ENCODE assay signal across 8 cellular contexts in the genomic region with DNA sequence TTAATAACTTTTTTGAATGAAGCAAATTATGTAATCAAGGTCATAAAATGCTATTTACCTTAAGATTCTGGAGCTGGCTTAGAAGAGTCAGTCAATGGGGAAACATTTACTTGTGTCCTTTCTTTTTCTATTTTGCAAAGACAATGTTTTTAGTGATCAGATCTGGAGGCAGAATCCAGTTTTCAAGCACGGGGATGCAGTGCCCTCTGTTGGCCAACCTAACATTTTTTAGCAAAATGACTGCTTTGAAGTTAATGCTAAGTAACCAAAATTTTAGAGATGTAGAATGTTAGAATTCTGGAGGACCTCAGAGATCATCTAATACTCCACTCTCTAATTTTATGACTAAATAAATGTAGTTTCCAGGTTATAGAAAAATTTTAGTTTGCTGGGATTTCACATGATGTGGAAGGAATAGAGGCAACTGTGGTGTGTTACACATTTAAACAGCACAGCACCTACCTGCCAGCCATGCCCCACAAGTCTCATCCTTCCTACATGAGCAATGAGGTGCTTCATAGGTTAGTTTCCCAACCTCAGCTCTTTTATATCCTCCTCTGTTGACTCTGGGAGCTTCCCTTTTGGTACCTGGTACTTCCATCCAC. TPM values are rescaled to one million over a fixed set of nuclear protein-coding genes. Genes with fewer than 3 reads are reported as not detected.
DNase-seq lines count a peak whose midpoint lies in the region; ATAC-seq, FAIRE-seq and TF ChIP-seq lines count a peak whose summit lies in the region.

No MANE protein-coding gene starts in this region.

- intact Hi-C loops in Panc1 (cut with micrococcal nuclease; ENCODE audit: unreplicated experiment) (loop anchor here (5.0 kb wide), 1 partner anchor 427 kb away; no protein-coding TSS in a partner anchor), gastrocnemius medialis (cut with DNase I; ENCODE audit: low total_unique reads) (loop anchor here (10.0 kb wide), 1 partner anchor 565 kb away; no protein-coding TSS in a partner anchor), posterior vena cava (cut with DNase I) (loop anchor here in 1 of 2 donors (10.0 kb wide), 1 partner anchor 1035 kb away; no protein-coding TSS in a partner anchor)

- FAIRE-seq in GM12892 (lab: Jason Lieb, UNC), result peak; percentile 73

- peaks cover 1% of the 10 kb centered on the region for H3K27me3 Mint-ChIP-seq in activated T-cell treated with anti-CD3 and anti-CD28 coated beads, Interleukin-2, amount 50 U/mL, for 72 hours (ENCODE audit: low read depth)

- peaks cover 0 to under 1% of the 10 kb centered on the region in 2 donors for H3K36me3 Mint-ChIP-seq in activated T-cell treated with anti-CD3 and anti-CD28 coated beads, Interleukin-2, amount 50 U/mL, for 72 hours (ENCODE audit: insufficient read depth in 2 of 2)

- H3K36me3 ChIP-seq in Panc1 (ENCODE audit: control insufficient read depth, insufficient read depth, low read length) (no peaks in the 10 kb centered on the region), gastrocnemius medialis (no peaks in the 10 kb centered on the region)

- H3K27me3 ChIP-seq in Panc1 (ENCODE audit: control insufficient read depth, insufficient read depth, low read length) (peaks cover 2% of the 10 kb centered on the region; the same call in 1 of the 2 replicates), gastrocnemius medialis (no peaks in the 10 kb centered on the region)

- POLR2A ChIA-PET in Panc1 (lab: Charles Lee), result no interaction called here

- no peak for TF ChIP-seq POLR2A in GM12892 (IDR thresholded peaks at IDR 0.05; ENCODE audit: low read depth, low read length)
- no peak for TF ChIP-seq POLR2A in gastrocnemius medialis (IDR thresholded peaks at IDR 0.05)

- no peak overlapping the region for H3K4me3 Mint-ChIP-seq in activated T-cell treated with anti-CD3 and anti-CD28 coated beads, Interleukin-2, amount 50 U/mL, for 72 hours

- H3K4me1 ChIP-seq in Panc1 (ENCODE audit: control insufficient read depth, insufficient read depth, low read length) (no peaks in the 10 kb centered on the region), gastrocnemius medialis (no peaks in the 10 kb centered on the region)

- H3K27ac ChIP-seq in Panc1 (ENCODE audit: low read length) (no peak overlapping the region), gastrocnemius medialis (no peak overlapping the region)

- in situ Hi-C loops in ACHN (cut with HindIII; ENCODE audit: low pct_ligation_motif_present, low pct_unique_long_range_greater_than_20kb, low sequenced_read_pairs), result no loop called here
- in situ Hi-C loops in Panc1 (cut with HindIII; ENCODE audit: low pct_unique_long_range_greater_than_20kb, low sequenced_read_pairs), result no loop called here
- in situ Hi-C loops in gastrocnemius medialis (cut with MboI; ENCODE audit: low sequenced_read_pairs in 4 of 4), result loop anchor here in 3 of 4 donors (10.0 to 25.0 kb wide), 4 partner anchors 162 to 462 kb away; partner anchors contain the start of gene IL1R2 (in 1 of the 3)

- TF ChIP-seq CTCF in Panc1 (IDR thresholded peaks at IDR 0.05), result peak; percentile 74
- peak in 3 of 5 experiments; percentile 17 to 50 (median 44) for TF ChIP-seq CTCF in gastrocnemius medialis (IDR thresholded peaks at IDR 0.05 in 4 of 5, conservative IDR thresholded peaks at IDR 0.05 in 1 of 5)

- no peaks in the 10 kb centered on the region for H3K9me3 ChIP-seq in Panc1 (ENCODE audit: control insufficient read depth, insufficient read depth, low read depth, low read length)
- no peaks in the 10 kb centered on the region for H3K9me3 ChIP-seq in gastrocnemius medialis

- no peak overlapping the region for H3K27ac Mint-ChIP-seq in activated T-cell treated with anti-CD3 and anti-CD28 coated beads, Interleukin-2, amount 50 U/mL, for 72 hours

- ATAC-seq in Panc1 (no peak), gastrocnemius medialis (no peak)
- peak; percentile 44 to 45 for ATAC-seq in activated T-cell treated with anti-CD3 and anti-CD28 coated beads, Interleukin-2, amount 50 U/mL, for 72 hours (replicated peaks in 1 of 2)

- BruUV-seq in Panc1 (replicated peaks; lab: Mats Ljungman, UMichigan), result no TSS peak

- H3K4me1 Mint-ChIP-seq in activated T-cell treated with anti-CD3 and anti-CD28 coated beads, Interleukin-2, amount 50 U/mL, for 72 hours (ENCODE audit: low read depth), result peaks cover 11% of the 10 kb centered on the region

- H3K9me3 Mint-ChIP-seq in activated T-cell treated with anti-CD3 and anti-CD28 coated beads, Interleukin-2, amount 50 U/mL, for 72 hours, result no peaks in the 10 kb centered on the region

- DNase-seq in ACHN (peak; percentile 34), GM12892 (ENCODE audit: insufficient read length) (no peak), Panc1 (ENCODE audit: low read depth, low spot score) (peak; percentile 22), foreskin melanocyte (peak; percentile 25), gastrocnemius medialis (no peak), posterior vena cava (ENCODE audit: low spot score) (no peak), NCI-H146 treated with DMSO at 0.1 percent for 48 hours (lab: John Stamatoyannopoulos, UW; ENCODE audit: unreplicated experiment) (no peak)
- peak; percentile 65 to 76 for DNase-seq in activated T-cell treated with anti-CD3 and anti-CD28 coated beads, Interleukin-2, amount 50 U/mL, for 72 hours

- CTCF ChIA-PET in Panc1 (lab: Charles Lee), result no interaction called here

- H3K4me3 ChIP-seq in Panc1 (ENCODE audit: low read depth in 2 of 2, low read length in 2 of 2), result no peak overlapping the region
- H3K4me3 ChIP-seq in gastrocnemius medialis, result no peak overlapping the region

RNA-seq across cellular contexts. Expression of gene SLC9A4, which starts 23.6 kb away (rescaled TPM):
- polyA plus RNA-seq in GM12892 (2012; ENCODE audit: missing spikeins), result not detected
- total RNA-seq in Panc1 (2021; ENCODE audit: unreplicated experiment) (not detected), gastrocnemius medialis (not detected), posterior vena cava (under 1 TPM in 1 of 2 donors, not detected in 1; 0.14 TPM)
- polyA plus RNA-seq in Panc1 (2012; ENCODE audit: insufficient read length), result not detected
- total RNA-seq in activated T-cell treated with anti-CD3 and anti-CD28 coated beads, Interleukin-2, amount 50 U/mL, for 72 hours, result under 1 TPM in 1 of 2 donors, not detected in 1; 0.14 TPM

RNA-seq across cellular contexts. Expression of gene IL18RAP, which starts 26.5 kb away (rescaled TPM):
- polyA plus RNA-seq in GM12892 (2012; ENCODE audit: missing spikeins), result 0.38 TPM
- total RNA-seq in Panc1 (2021; ENCODE audit: unreplicated experiment), result not detected
- not detected for polyA plus RNA-seq in Panc1 (2012; ENCODE audit: insufficient read length)
- 1 to 10 TPM; 7.6 to 9.5 TPM for total RNA-seq in activated T-cell treated with anti-CD3 and anti-CD28 coated beads, Interleukin-2, amount 50 U/mL, for 72 hours
- total RNA-seq in gastrocnemius medialis, result 1 to 10 TPM in 1 of 4 donors, under 1 TPM in 1, not detected in 2; 0.29 to 1.9 TPM
- total RNA-seq in posterior vena cava, result 1 to 10 TPM; 1.9 to 4.1 TPM

Comparison
In these comparisons a context has a peak if more than half of its experiments do, and no peak if none do; other contexts are left out.
1. DNase-seq: peak in ACHN (single experiment), Panc1 (single experiment), activated T-cell treated with anti-CD3 and anti-CD28 coated beads, Interleukin-2, amount 50 U/mL, for 72 hours (2 of 2) and foreskin melanocyte (single experiment); none in GM12892 (single experiment), gastrocnemius medialis (0 of 2), posterior vena cava (single experiment) and NCI-H146 treated with DMSO at 0.1 percent for 48 hours (single experiment).
2. ATAC-seq: peak in activated T-cell treated with anti-CD3 and anti-CD28 coated beads, Interleukin-2, amount 50 U/mL, for 72 hours (2 of 2); none in Panc1 (single experiment) and gastrocnemius medialis (0 of 2).
3. in situ Hi-C loops: an anchor here in gastrocnemius medialis (10.0 to 25.0 kb wide); none called in ACHN and Panc1.